Comparison of ENCODE assay signal across 13 cellular contexts in genomic region chr2:237413293-237414055, GRCh38. TPM values are rescaled to one million over a fixed set of nuclear protein-coding genes. Genes with fewer than 3 reads are reported as not detected.
DNase-seq lines count a peak whose midpoint lies in the region; ATAC-seq, FAIRE-seq and TF ChIP-seq lines count a peak whose summit lies in the region.
"Had no signal": no experiment of that assay in that cellular context is flagged by ENCODE, and none has a peak within 500 bp of the region (broad histone marks: within the 10 kb centered on the region; RNA-seq: fewer than 3 reads in every experiment).

No MANE protein-coding gene starts in this region.

- H3K36me3 ChIP-seq in bronchial epithelial cell (ENCODE audit: control insufficient read depth, insufficient read depth, low read length), result no peaks in the 10 kb centered on the region
- no peaks in the 10 kb centered on the region for H3K36me3 ChIP-seq in left lung
- no peaks in the 10 kb centered on the region for H3K36me3 ChIP-seq in skeletal muscle tissue (ENCODE audit: control insufficient read depth in 3 of 3, insufficient read depth in 3 of 3, low read length in 3 of 3)

- H3K9me3 ChIP-seq in left lung, result no peaks in the 10 kb centered on the region
- no peaks in the 10 kb centered on the region for H3K9me3 ChIP-seq in skeletal muscle tissue (ENCODE audit: control insufficient read depth in 3 of 3, low read length in 3 of 3)

- H3K4me3 ChIP-seq in bronchial epithelial cell (ENCODE audit: low read depth, low read length) (no peak overlapping the region), left lung (peak overlapping the region; percentile 35 to 38), skeletal muscle tissue (ENCODE audit: low read length in 3 of 3) (peak overlapping the region; percentile 54 to 75 (median 64))

- intact Hi-C loops in left lung (cut with DNase I), result no loop called here

- DNase-seq in EH (ENCODE audit: low read depth), result peak; percentile 60
- no peak for DNase-seq in bronchial epithelial cell (ENCODE audit: low read depth)
- no peak for DNase-seq in left lung
- no peak for DNase-seq in GM12891 (ENCODE audit: insufficient read length, low spot score)
- DNase-seq in occipital lobe (lab: John Stamatoyannopoulos, UW), result no peak
- DNase-seq in activated CD4-positive, alpha-beta T cell treated with anti-CD3 and anti-CD28 coated beads for 4 hours, result no peak
- DNase-seq: activated T-cell treated with anti-CD3 and anti-CD28 coated beads, Interleukin-2, amount 50 U/mL, for 1 hour; foreskin melanocyte; NCI-H2171; RPMI8226 had no signal

- no peak for ATAC-seq in left lung
- ATAC-seq in HG03460 (IDR thresholded peaks at IDR 0.05; ENCODE audit: unreplicated experiment), result no peak

- H3K9ac ChIP-seq in skeletal muscle tissue (ENCODE audit: low read depth in 1 of 3, low read length in 3 of 3), result peak overlapping the region; percentile 59 to 77 (median 69)
- H3K9ac ChIP-seq: KMS-11 had no signal

- FAIRE-seq in bronchial epithelial cell (lab: Jason Lieb, UNC) (peak; percentile 40), GM12891 (lab: Jason Lieb, UNC) (no peak)

- TF ChIP-seq CTCF in bronchial epithelial cell (IDR thresholded peaks at IDR 0.05; ENCODE audit: insufficient read depth, low read length, severe bottlenecking) (no peak), left lung (IDR thresholded peaks at IDR 0.05) (no peak)

- TF ChIP-seq POLR2A in GM12891 (IDR thresholded peaks at IDR 0.05; ENCODE audit: low read depth, low read length), result no peak

- H3K4me1 ChIP-seq in left lung, result no peaks in the 10 kb centered on the region
- H3K4me1 ChIP-seq in skeletal muscle tissue (ENCODE audit: control insufficient read depth in 3 of 3, insufficient read depth in 3 of 3, low read length in 3 of 3), result peaks cover 0 to 7% (median 2%) of the 10 kb centered on the region in 3 donors

- H3K27ac ChIP-seq in left lung (peak overlapping the region; percentile 69 to 88), skeletal muscle tissue (ENCODE audit: low read depth, low read length) (peak overlapping the region; percentile 69)
- H3K27ac ChIP-seq: KMS-11 had no signal

- H3K27me3 ChIP-seq in bronchial epithelial cell (ENCODE audit: control insufficient read depth, insufficient read depth, low read length), result no peaks in the 10 kb centered on the region
- H3K27me3 ChIP-seq in left lung, result peaks cover 0 to 47% of the 10 kb centered on the region in 2 donors
- H3K27me3 ChIP-seq in skeletal muscle tissue (ENCODE audit: control insufficient read depth in 3 of 3, insufficient read depth in 3 of 3, low read length in 3 of 3), result peaks cover 0 to 2% (median 0%) of the 10 kb centered on the region in 3 donors

TF ChIP-seq in GM12891, 5 proteins besides CTCF, POLR2A, EP300 and RAD21:
- TF ChIP-seq TAF1 (IDR thresholded peaks at IDR 0.05; ENCODE audit: low read depth, low read length) (no peak), POU2F2 (IDR thresholded peaks at IDR 0.05; ENCODE audit: low read depth, low read length) (no peak), SPI1 (IDR thresholded peaks at IDR 0.05; ENCODE audit: low read depth, low read length) (no peak), PAX5 (IDR thresholded peaks at IDR 0.05; ENCODE audit: insufficient read depth, low read length, severe bottlenecking) (no peak), POLR2AphosphoS5 (IDR thresholded peaks at IDR 0.05; ENCODE audit: low read depth, low read length) (no peak)

RNA-seq across cellular contexts. Expression of gene COL6A3, which starts 0.5 kb away (rescaled TPM):
- total RNA-seq in bronchial epithelial cell (0.64 and 16.6 TPM in 2 replicates), left lung (100 to 1,000 TPM; 598 to 868 TPM), skeletal muscle tissue (365 TPM), occipital lobe (23.9 TPM)
- 0.05 TPM for polyA plus RNA-seq in GM12891 (2012; ENCODE audit: low read depth, missing spikeins)

Comparison
In these comparisons a context has a peak if more than half of its experiments do, and no peak if none do; other contexts are left out.
1. RNA of gene COL6A3, which starts 0.5 kb away (total RNA-seq): 598 to 868 TPM in left lung and 365 TPM in skeletal muscle tissue (single experiment); 23.9 TPM in occipital lobe (single experiment) and 0.64 to 16.6 TPM in bronchial epithelial cell; every median in the first group is over 10 times any median in the second.